8 cellular contexts compared by ENCODE assay signal in genomic region chr17:1829579-1830257, GRCh38. TPM values are rescaled to one million over a fixed set of nuclear protein-coding genes. Genes with fewer than 3 reads are reported as not detected.
DNase-seq lines count a peak whose midpoint lies in the region; ATAC-seq and TF ChIP-seq lines count a peak whose summit lies in the region.

TSS of gene RPA1 (plus strand) at chr17:1830005. CDS start at chr17:1830094, 89 bp downstream.
A gene with protein sequence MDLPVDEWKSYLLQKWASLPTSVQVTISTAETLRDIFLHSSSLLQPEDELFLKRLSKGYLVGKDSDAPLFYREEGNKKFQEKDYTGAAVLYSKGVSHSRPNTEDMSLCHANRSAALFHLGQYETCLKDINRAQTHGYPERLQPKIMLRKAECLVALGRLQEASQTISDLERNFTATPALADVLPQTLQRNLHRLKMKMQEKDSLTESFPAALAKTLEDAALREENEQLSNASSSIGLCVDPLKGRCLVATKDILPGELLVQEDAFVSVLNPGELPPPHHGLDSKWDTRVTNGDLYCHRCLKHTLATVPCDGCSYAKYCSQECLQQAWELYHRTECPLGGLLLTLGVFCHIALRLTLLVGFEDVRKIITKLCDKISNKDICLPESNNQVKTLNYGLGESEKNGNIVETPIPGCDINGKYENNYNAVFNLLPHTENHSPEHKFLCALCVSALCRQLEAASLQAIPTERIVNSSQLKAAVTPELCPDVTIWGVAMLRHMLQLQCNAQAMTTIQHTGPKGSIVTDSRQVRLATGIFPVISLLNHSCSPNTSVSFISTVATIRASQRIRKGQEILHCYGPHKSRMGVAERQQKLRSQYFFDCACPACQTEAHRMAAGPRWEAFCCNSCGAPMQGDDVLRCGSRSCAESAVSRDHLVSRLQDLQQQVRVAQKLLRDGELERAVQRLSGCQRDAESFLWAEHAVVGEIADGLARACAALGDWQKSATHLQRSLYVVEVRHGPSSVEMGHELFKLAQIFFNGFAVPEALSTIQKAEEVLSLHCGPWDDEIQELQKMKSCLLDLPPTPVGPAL (minus strand): TSS chr17:1829902. CDS start chr17:1827994, 1,908 bp downstream.

- H3K4me1 ChIP-seq in DOHH2 (ENCODE audit: control insufficient read depth, low read length), result peaks cover 54% of the 10 kb centered on the region

- peaks cover 48% of the 10 kb centered on the region for H3K36me3 Mint-ChIP-seq in stimulated activated naive CD8-positive, alpha-beta T cell treated with anti-CD3 and anti-CD28 coated beads, Interleukin-15, Interleukin-2, amounts not matched to agents 100 ng/mL and 50 ng/mL, for 24 hours (ENCODE audit: low read depth)

- DNase-seq in KG1 (lab: John Stamatoyannopoulos, UW) (peak; percentile 3), fibroblast of villous mesenchyme (ENCODE audit: low read depth) (peak; percentile 87)
- peak; percentile 87 for DNase-seq in activated effector memory CD4-positive, alpha-beta T cell treated with Interleukin-2 at 50 U/mL for 16 hours

- no peaks in the 10 kb centered on the region for H3K9me3 Mint-ChIP-seq in stimulated activated naive CD8-positive, alpha-beta T cell treated with anti-CD3 and anti-CD28 coated beads, Interleukin-15, Interleukin-2, amounts not matched to agents 100 ng/mL and 50 ng/mL, for 24 hours

- H3K9me2 ChIP-seq in DOHH2 (replicated peaks; ENCODE audit: control insufficient read depth, low read length), result no peaks in the 10 kb centered on the region
- no peaks in the 10 kb centered on the region for H3K9me2 ChIP-seq in neural cell (ENCODE audit: insufficient read depth, low read length)

- peaks cover 89% of the 10 kb centered on the region for H3K79me2 ChIP-seq in DOHH2 (ENCODE audit: control insufficient read depth, low read length)
- peaks cover 13% of the 10 kb centered on the region for H3K79me2 ChIP-seq in neural cell (replicated peaks; ENCODE audit: insufficient read depth, low read length)

- peaks cover 61% of the 10 kb centered on the region for H3K4me1 Mint-ChIP-seq in stimulated activated naive CD8-positive, alpha-beta T cell treated with anti-CD3 and anti-CD28 coated beads, Interleukin-15, Interleukin-2, amounts not matched to agents 100 ng/mL and 50 ng/mL, for 24 hours (ENCODE audit: low read depth)

- peak; percentile 90 for TF ChIP-seq POLR2A in Raji (IDR thresholded peaks at IDR 0.05; ENCODE audit: insufficient read depth, low read depth, low read length)

- peak within 1 kb of the TSS; percentile 63 for H3K9ac ChIP-seq in neural cell (ENCODE audit: low read length)

- H3K4me3 ChIP-seq in DOHH2 (ENCODE audit: low read length) (peak within 1 kb of the TSS; percentile 97), fibroblast of villous mesenchyme (ENCODE audit: low read depth, low read length) (peak within 1 kb of the TSS; percentile 87), neural cell (ENCODE audit: low read length) (peak within 1 kb of the TSS; percentile 78)

- H3F3A ChIP-seq in DOHH2 (ENCODE audit: control insufficient read depth, insufficient read depth), result peaks cover 8% of the 10 kb centered on the region; the same call in 1 of the 2 replicates
- no peaks in the 10 kb centered on the region for H3F3A ChIP-seq in neural cell (ENCODE audit: insufficient read depth, low read length, poor library complexity, severe bottlenecking)

- TF ChIP-seq EP300 in neural cell (conservative IDR thresholded peaks at IDR 0.05; ENCODE audit: poor library complexity, severe bottlenecking), result peak; percentile 45

- H3K4me3 Mint-ChIP-seq in stimulated activated naive CD8-positive, alpha-beta T cell treated with anti-CD3 and anti-CD28 coated beads, Interleukin-15, Interleukin-2, amounts not matched to agents 100 ng/mL and 50 ng/mL, for 24 hours, result peak within 1 kb of the TSS; percentile 96

- peak within 1 kb of the TSS; percentile 57 for H3K27ac ChIP-seq in DOHH2 (ENCODE audit: low read depth, low read length)
- peak within 1 kb of the TSS; percentile 37 for H3K27ac ChIP-seq in neural cell (ENCODE audit: low read length)

- peak within 1 kb of the TSS; percentile 90 for H3K27ac Mint-ChIP-seq in stimulated activated naive CD8-positive, alpha-beta T cell treated with anti-CD3 and anti-CD28 coated beads, Interleukin-15, Interleukin-2, amounts not matched to agents 100 ng/mL and 50 ng/mL, for 24 hours

- H4K20me1 ChIP-seq in DOHH2 (ENCODE audit: control insufficient read depth, insufficient read depth, low read depth, low read length) (peaks cover 4% of the 10 kb centered on the region; the same call in 1 of the 2 replicates), neural cell (ENCODE audit: insufficient read depth) (no peaks in the 10 kb centered on the region)

- peak within 1 kb of the TSS; percentile 94 for H2AFZ ChIP-seq in neural cell (ENCODE audit: low read depth, low read length)

- H3K4me2 ChIP-seq in DOHH2 (ENCODE audit: low read length) (peak within 1 kb of the TSS; percentile 74), neural cell (ENCODE audit: low read length) (peak within 1 kb of the TSS; percentile 91)

- no peaks in the 10 kb centered on the region for H3K9me3 ChIP-seq in DOHH2 (ENCODE audit: control insufficient read depth, insufficient read depth, low read length)
- H3K9me3 ChIP-seq in neural cell (ENCODE audit: low read length), result no peaks in the 10 kb centered on the region

- TF ChIP-seq CTCF in DOHH2 (IDR thresholded peaks at IDR 0.05; ENCODE audit: low read depth, low read length, poor library complexity, severe bottlenecking) (no peak), fibroblast of villous mesenchyme (IDR thresholded peaks at IDR 0.05; ENCODE audit: insufficient read depth, low read depth, low read length) (no peak), neural cell (IDR thresholded peaks at IDR 0.05; ENCODE audit: poor library complexity, severe bottlenecking) (no peak)

- TF ChIP-seq RAD21 in neural cell (conservative IDR thresholded peaks at IDR 0.05), result peak; percentile 52

- peaks cover 63% of the 10 kb centered on the region for H3K36me3 ChIP-seq in DOHH2 (ENCODE audit: control insufficient read depth, low read length)
- no peaks in the 10 kb centered on the region for H3K36me3 ChIP-seq in neural cell (ENCODE audit: insufficient read depth, low read length)

- H3K27me3 Mint-ChIP-seq in stimulated activated naive CD8-positive, alpha-beta T cell treated with anti-CD3 and anti-CD28 coated beads, Interleukin-15, Interleukin-2, amounts not matched to agents 100 ng/mL and 50 ng/mL, for 24 hours, result no peaks in the 10 kb centered on the region

- no peaks in the 10 kb centered on the region for H3K27me3 ChIP-seq in DOHH2 (ENCODE audit: control insufficient read depth, low read length)
- H3K27me3 ChIP-seq in neural cell (ENCODE audit: insufficient read depth, low read depth, low read length), result no peaks in the 10 kb centered on the region

- ATAC-seq in GM21737 (IDR thresholded peaks at IDR 0.05; ENCODE audit: unreplicated experiment), result peak; percentile 75

TF ChIP-seq in neural cell, 6 proteins besides CTCF, POLR2A, EP300 and RAD21:
- TF ChIP-seq EZH2 (IDR thresholded peaks at IDR 0.05; ENCODE audit: borderline replicate concordance, insufficient read depth, low read length, poor library complexity, severe bottlenecking), result no peak
- peak; percentile 55 for TF ChIP-seq SMC3 (conservative IDR thresholded peaks at IDR 0.05; ENCODE audit: poor library complexity)
- peak; percentile 87 for TF ChIP-seq MXI1 (conservative IDR thresholded peaks at IDR 0.05; ENCODE audit: poor library complexity, severe bottlenecking)
- no peak for TF ChIP-seq TAF1 (IDR thresholded peaks at IDR 0.05; ENCODE audit: low read depth)
- no peak for TF ChIP-seq REST (IDR thresholded peaks at IDR 0.05; ENCODE audit: borderline replicate concordance)
- TF ChIP-seq POLR2AphosphoS5 (IDR thresholded peaks at IDR 0.05), result peak; percentile 70

RNA-seq across cellular contexts. Expression of gene RPA1, which starts in this region (rescaled TPM):
- total RNA-seq in fibroblast of villous mesenchyme, result 13.4 and 13.5 TPM in 2 replicates
- polyA plus RNA-seq in neural cell, result 8.4 and 8.9 TPM in 2 replicates
- polyA minus RNA-seq in neural cell, result 16.1 and 21.5 TPM in 2 replicates

RNA-seq across cellular contexts. Expression of the second gene that starts in this region (rescaled TPM):
- total RNA-seq in fibroblast of villous mesenchyme, result 9.3 and 12.5 TPM in 2 replicates
- 6.8 and 12.9 TPM in 2 replicates for polyA plus RNA-seq in neural cell
- 14.6 and 15.0 TPM in 2 replicates for polyA minus RNA-seq in neural cell

Comparison
In these comparisons a context has a peak if more than half of its experiments do, and no peak if none do; other contexts are left out.
1. Peak in every context shown above with its lines: DNase-seq, ATAC-seq, H3K4me3 ChIP-seq and H3K27ac ChIP-seq.
2. DNase-seq: peak in every context shown above with its lines; median percentile 87 in activated effector memory CD4-positive, alpha-beta T cell treated with Interleukin-2 at 50 U/mL for 16 hours; 87 in fibroblast of villous mesenchyme; 3 in KG1.